Comparison of ENCODE assay signal across 8 cellular contexts in genomic region chrX:56726609-56727008, GRCh38. TPM values are rescaled to one million over a fixed set of nuclear protein-coding genes. Genes with fewer than 3 reads are reported as not detected.
DNase-seq lines count a peak whose midpoint lies in the region; ATAC-seq and TF ChIP-seq lines count a peak whose summit lies in the region.

No MANE protein-coding gene starts in this region.

- no peak overlapping the region for H3K27ac ChIP-seq in smooth muscle cell (ENCODE audit: low read depth)

- CTCF ChIA-PET in Calu3 (lab: Charles Lee): interaction anchor here (0.6 to 1.3 kb wide), 3 partner anchors 445 to 510 kb away, joined by 3 to 14 read pairs (median 3); no protein-coding TSS in a partner anchor

- H3K9me3 ChIP-seq in smooth muscle cell (replicated peaks; ENCODE audit: low read depth): no peaks in the 10 kb centered on the region

- H3K36me3 Mint-ChIP-seq in Calu3 (ENCODE audit: insufficient read depth, unreplicated experiment): peaks cover 12% of the 10 kb centered on the region
- no peaks in the 10 kb centered on the region for H3K36me3 Mint-ChIP-seq in T-helper 2 cell treated with Interferon-gamma antibody and Interleukin-4, amounts not matched to agents 5 μg/mL and 100 μg/mL, for 36 hours (ENCODE audit: low read depth)

- no peaks in the 10 kb centered on the region for H3K9me3 Mint-ChIP-seq in Calu3 (ENCODE audit: low read depth, unreplicated experiment)
- H3K9me3 Mint-ChIP-seq in T-helper 2 cell treated with Interferon-gamma antibody and Interleukin-4, amounts not matched to agents 5 μg/mL and 100 μg/mL, for 36 hours: no peaks in the 10 kb centered on the region

- 3% methylated on average over 1 of the region's 1 CpG for WGBS in smooth muscle cell (ENCODE audit: low lambda C conversion rate)

- peaks cover 8% of the 10 kb centered on the region for H3K4me1 Mint-ChIP-seq in Calu3 (ENCODE audit: low read depth, unreplicated experiment)
- peaks cover 10% of the 10 kb centered on the region for H3K4me1 Mint-ChIP-seq in T-helper 2 cell treated with Interferon-gamma antibody and Interleukin-4, amounts not matched to agents 5 μg/mL and 100 μg/mL, for 36 hours (ENCODE audit: low read depth)

- no peaks in the 10 kb centered on the region for H3K36me3 ChIP-seq in smooth muscle cell (ENCODE audit: low read depth)

- H3K27me3 Mint-ChIP-seq in Calu3 (ENCODE audit: unreplicated experiment): no peaks in the 10 kb centered on the region
- no peaks in the 10 kb centered on the region for H3K27me3 Mint-ChIP-seq in T-helper 2 cell treated with Interferon-gamma antibody and Interleukin-4, amounts not matched to agents 5 μg/mL and 100 μg/mL, for 36 hours (ENCODE audit: low read depth)

- no peak overlapping the region for H2AFZ ChIP-seq in smooth muscle cell (ENCODE audit: low read depth)

- H3K9ac ChIP-seq in smooth muscle cell (ENCODE audit: low read depth): no peak overlapping the region

- ATAC-seq in GM18867 (IDR thresholded peaks at IDR 0.05; ENCODE audit: unreplicated experiment): peak; percentile 41
- no peak for ATAC-seq in GM21528 (IDR thresholded peaks at IDR 0.05; ENCODE audit: low FRiP score, unreplicated experiment)

- no peak overlapping the region for H3K4me2 ChIP-seq in smooth muscle cell

- no peak for TF ChIP-seq POLR2A in NB4 (IDR thresholded peaks at IDR 0.05; ENCODE audit: extremely low read depth, insufficient read length)

- peaks cover 13% of the 10 kb centered on the region for H3K4me1 ChIP-seq in smooth muscle cell (ENCODE audit: low read depth)

- H4K20me1 ChIP-seq in smooth muscle cell (ENCODE audit: low read depth): peaks cover 10% of the 10 kb centered on the region

- TF ChIP-seq CTCF in Calu3 (IDR thresholded peaks at IDR 0.05; ENCODE audit: unreplicated experiment) (no peak), NB4 (IDR thresholded peaks at IDR 0.05; ENCODE audit: low read depth, low read length) (peak; percentile 33), smooth muscle cell (IDR thresholded peaks at IDR 0.05; ENCODE audit: borderline replicate concordance, insufficient read depth, poor library complexity, severe bottlenecking) (peak; percentile 56)

- H3K79me2 ChIP-seq in smooth muscle cell (ENCODE audit: low read depth): peaks cover 19% of the 10 kb centered on the region

- no peak overlapping the region for H3K27ac Mint-ChIP-seq in Calu3 (ENCODE audit: unreplicated experiment)
- H3K27ac Mint-ChIP-seq in T-helper 2 cell treated with Interferon-gamma antibody and Interleukin-4, amounts not matched to agents 5 μg/mL and 100 μg/mL, for 36 hours: no peak overlapping the region

- H3K27me3 ChIP-seq in smooth muscle cell (ENCODE audit: low read depth): no peaks in the 10 kb centered on the region

- no TSS peak for BruUV-seq in Calu3 (replicated peaks; lab: Mats Ljungman, UMichigan)

- H3K4me3 Mint-ChIP-seq in Calu3 (ENCODE audit: low read depth, unreplicated experiment): no peak overlapping the region
- H3K4me3 Mint-ChIP-seq in T-helper 2 cell treated with Interferon-gamma antibody and Interleukin-4, amounts not matched to agents 5 μg/mL and 100 μg/mL, for 36 hours: no peak overlapping the region

- DNase-seq in Calu3: peak; percentile 11
- DNase-seq in NB4 (ENCODE audit: low read depth): peak; percentile 58
- DNase-seq in T-helper 2 cell treated with Interferon-gamma antibody and Interleukin-4, amounts not matched to agents 5 μg/mL and 100 μg/mL, for 36 hours (ENCODE audit: low spot score): peak; percentile 6
- DNase-seq in fibroblast of the conjunctiva (ENCODE audit: low read depth): peak; percentile 56
- no peak for DNase-seq in smooth muscle cell (lab: John Stamatoyannopoulos, UW; ENCODE audit: unreplicated experiment)
- DNase-seq in occipital lobe (lab: John Stamatoyannopoulos, UW): no peak

- intact Hi-C loops in Calu3 (cut with micrococcal nuclease; ENCODE audit: unreplicated experiment): loop anchor here (1.0 to 5.0 kb wide), 3 partner anchors 164 to 1009 kb away; partner anchors contain the start of genes RRAGB and UBQLN2

- no peaks in the 10 kb centered on the region for H3F3A ChIP-seq in smooth muscle cell (ENCODE audit: low read depth)

- no peak overlapping the region for H3K4me3 ChIP-seq in NB4 (ENCODE audit: low read depth, low read length)
- H3K4me3 ChIP-seq in smooth muscle cell: no peak overlapping the region

RNA-seq across cellular contexts. Expression of gene NBDY, which starts 2.4 kb away (rescaled TPM):
- 57.1 and 65.0 TPM in 2 replicates for total RNA-seq in Calu3 (2022)
- total RNA-seq in smooth muscle cell: 23.0 and 26.9 TPM in 2 replicates
- polyA plus RNA-seq in smooth muscle cell: 216 and 226 TPM in 2 replicates
- 6.7 TPM for total RNA-seq in occipital lobe

Comparison
In these comparisons a context has a peak if more than half of its experiments do, and no peak if none do; other contexts are left out.
1. DNase-seq: peak in Calu3 (single experiment), NB4 (single experiment), T-helper 2 cell treated with Interferon-gamma antibody and Interleukin-4, amounts not matched to agents 5 μg/mL and 100 μg/mL, for 36 hours (single experiment) and fibroblast of the conjunctiva (single experiment); none in smooth muscle cell (single experiment) and occipital lobe (single experiment).